27 cellular contexts compared by ENCODE assay signal in the genomic region with DNA sequence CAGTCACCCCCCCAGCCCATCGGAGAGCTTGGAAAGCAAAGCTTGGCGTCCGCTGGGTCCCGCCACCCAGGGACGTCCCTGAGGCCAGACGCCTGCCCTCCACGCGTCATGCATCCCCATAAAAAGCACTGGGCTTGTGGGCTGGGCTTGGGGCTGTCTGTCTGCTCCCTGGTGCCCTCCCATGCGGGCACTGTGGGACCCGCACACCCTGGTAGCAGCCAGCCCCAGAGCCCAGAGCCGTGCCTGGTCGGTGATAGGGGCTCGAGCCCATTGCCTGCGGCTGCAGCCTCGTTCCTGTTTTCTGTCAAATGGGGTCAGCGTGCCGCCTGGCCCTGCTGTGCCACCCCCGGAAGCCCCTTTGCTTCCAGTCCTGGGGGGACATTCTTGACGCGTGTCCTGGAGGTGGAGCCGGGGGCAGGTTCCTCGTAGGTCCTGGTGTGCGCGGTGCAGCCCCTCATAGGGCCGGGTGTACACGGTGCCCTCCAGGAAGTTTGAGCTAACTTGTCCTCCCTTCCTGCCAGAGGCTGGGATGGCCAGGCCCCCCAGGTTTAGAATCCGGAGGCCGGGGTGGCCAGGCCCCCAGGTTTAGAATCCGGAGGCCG. TPM values are rescaled to one million over a fixed set of nuclear protein-coding genes. Genes with fewer than 3 reads are reported as not detected.
DNase-seq lines count a peak whose midpoint lies in the region; ATAC-seq, FAIRE-seq and TF ChIP-seq lines count a peak whose summit lies in the region.
"Had no signal": no experiment of that assay in that cellular context is flagged by ENCODE, and none has a peak within 500 bp of the region (broad histone marks: within the 10 kb centered on the region; RNA-seq: fewer than 3 reads in every experiment).

No MANE protein-coding gene starts in this region.

- POLR2A ChIA-PET in HepG2 (lab: Yijun Ruan, JAX): interaction anchor here (1.1 kb wide), 1 partner anchor 16 kb away, joined by 3 read pairs; no protein-coding TSS in a partner anchor

- H3K4me1 ChIP-seq in HepG2 (ENCODE audit: insufficient read depth, low read length) (peaks cover 8% of the 10 kb centered on the region), right lobe of liver (peaks cover 0 to 12% (median 5%) of the 10 kb centered on the region in 4 donors), sigmoid colon (peaks cover 0 to 35% (median 27%) of the 10 kb centered on the region in 4 donors), prostate gland (replicated peaks) (no peaks in the 10 kb centered on the region)
- H3K4me1 ChIP-seq: HAP-1 had no signal

- no peaks in the 10 kb centered on the region for H3K27me3 ChIP-seq in HepG2 (ENCODE audit: control insufficient read depth in 1 of 2, insufficient read depth in 2 of 2, low read length in 2 of 2)
- no peaks in the 10 kb centered on the region for H3K27me3 ChIP-seq in right lobe of liver
- H3K27me3 ChIP-seq in sigmoid colon: no peaks in the 10 kb centered on the region
- no peaks in the 10 kb centered on the region for H3K27me3 ChIP-seq in prostate gland (replicated peaks; ENCODE audit: insufficient read depth)
- H3K27me3 ChIP-seq: BLaER1 treated with 17β-estradiol and CSF1 and Interleukin-3, amounts not matched to agents 10 nM and 100 nM had no signal

- H3K4me3 ChIP-seq in HepG2 (replicated peaks in 1 of 3; ENCODE audit: insufficient read depth in 1 of 3, low read depth in 2 of 3, low read length in 3 of 3): no peak overlapping the region
- no peak overlapping the region for H3K4me3 ChIP-seq in right lobe of liver
- H3K4me3 ChIP-seq in sigmoid colon: no peak overlapping the region
- H3K4me3 ChIP-seq in prostate gland: no peak overlapping the region
- H3K4me3 ChIP-seq: BLaER1 treated with 17β-estradiol and CSF1 and Interleukin-3, amounts not matched to agents 10 nM and 100 nM; GM23338; HAP-1 had no signal

- peaks cover 24% of the 10 kb centered on the region for H3K36me3 Mint-ChIP-seq in central memory CD8-positive, alpha-beta T cell (ENCODE audit: insufficient read depth)

- H3K9ac ChIP-seq in HepG2 (ENCODE audit: insufficient read depth, low read depth, low read length): no peak overlapping the region

- TF ChIP-seq CTCF in HepG2 (CRISPR knock-in tag; IDR thresholded peaks at IDR 0.05) (no peak), right lobe of liver (IDR thresholded peaks at IDR 0.05) (no peak), sigmoid colon (IDR thresholded peaks at IDR 0.05) (no peak), prostate gland (IDR thresholded peaks at IDR 0.05) (no peak)

- H3K27me3 Mint-ChIP-seq in central memory CD8-positive, alpha-beta T cell: no peaks in the 10 kb centered on the region
- H3K27me3 Mint-ChIP-seq: B cell; CD4-positive, alpha-beta T cell had no signal

- CTCF ChIA-PET in HepG2 (lab: Yijun Ruan, JAX; ENCODE audit: low intra/inter-chr PET ratio, low total read pairs): no interaction called here

- ATAC-seq in Right ventricle myocardium superior (ENCODE audit: poor library complexity) (peak; percentile 14), Right ventricle myocardium inferior (no peak), HepG2 (no peak), right lobe of liver (no peak)
- no peak for ATAC-seq in central memory CD8-positive, alpha-beta T cell (replicated peaks; ENCODE audit: extremely low read depth, poor library complexity, severe bottlenecking)
- ATAC-seq: GM23338 had no signal

- TF ChIP-seq POLR2A in HepG2 (IDR thresholded peaks at IDR 0.05; ENCODE audit: insufficient read depth in 1 of 2, low read depth in 2 of 2, low read length in 2 of 2) (no peak), right lobe of liver (IDR thresholded peaks at IDR 0.05) (no peak), sigmoid colon (IDR thresholded peaks at IDR 0.05) (no peak), prostate gland (IDR thresholded peaks at IDR 0.05) (no peak)

- BruUV-seq in HepG2 (replicated peaks; lab: Mats Ljungman, UMichigan): no TSS peak

- H3K4me1 Mint-ChIP-seq in central memory CD8-positive, alpha-beta T cell: peaks cover 24% of the 10 kb centered on the region
- H3K4me1 Mint-ChIP-seq: GM23338 had no signal

- FAIRE-seq in HepG2 (lab: Jason Lieb, UNC): no peak
- FAIRE-seq: A204.1, D721Med, GM12891, GM18507 had no signal

- H3K27ac Mint-ChIP-seq in central memory CD8-positive, alpha-beta T cell (ENCODE audit: low read depth): peak overlapping the region; percentile 55
- H3K27ac Mint-ChIP-seq: B cell; CD14-positive monocyte; CD4-positive, alpha-beta T cell; CD8-positive, alpha-beta memory T cell; GM23338; HFFc6 had no signal

- intact Hi-C loops in Right ventricle myocardium superior (cut with DNase I): no loop called here
- intact Hi-C loops in Right ventricle myocardium inferior (cut with DNase I): no loop called here
- intact Hi-C loops in HepG2 (cut with micrococcal nuclease; ENCODE audit: unreplicated experiment): no loop called here
- intact Hi-C loops in right lobe of liver (cut with DNase I): no loop called here
- intact Hi-C loops in sigmoid colon (cut with DNase I): no loop called here
- intact Hi-C loops in prostate gland (cut with DNase I): no loop called here

- H3K27ac ChIP-seq in HepG2 (ENCODE audit: extremely low read length, insufficient read depth, low read length) (no peak overlapping the region), right lobe of liver (no peak overlapping the region), sigmoid colon (no peak overlapping the region), prostate gland (no peak overlapping the region)
- H3K27ac ChIP-seq: 22Rv1 had no signal

- H3K36me3 ChIP-seq in HepG2 (replicated peaks in 1 of 2; ENCODE audit: control insufficient read depth in 1 of 2, insufficient read depth in 2 of 2, low read length in 2 of 2): peaks cover 16 to 50% of the 10 kb centered on the region in 2 experiments; a peak in 4 of 5 replicates
- H3K36me3 ChIP-seq in right lobe of liver: peaks cover 4 to 44% (median 20%) of the 10 kb centered on the region in 4 donors
- peaks cover 45 to 66% (median 53%) of the 10 kb centered on the region in 4 donors for H3K36me3 ChIP-seq in sigmoid colon
- peaks cover 5 to 21% of the 10 kb centered on the region in 2 donors for H3K36me3 ChIP-seq in prostate gland

- DNase-seq in Right ventricle myocardium superior (no peak), Right ventricle myocardium inferior (ENCODE audit: missing footprints) (no peak), HepG2 (ENCODE audit: low spot score) (no peak), right lobe of liver (no peak), sigmoid colon (peak; percentile 66), prostate gland (ENCODE audit: low spot score) (no peak), LoVo (ENCODE audit: low spot score) (no peak)
- DNase-seq in central memory CD8-positive, alpha-beta T cell (ENCODE audit: low spot score in 2 of 2): no peak
- DNase-seq: CD4-positive, alpha-beta T cell; DMS 273 treated with DMSO at 0.1 percent for 48 hours; DMS79; EL; GDM1; HFFc6 had no signal

- TF ChIP-seq RAD21 in HepG2 (CRISPR knock-in tag; IDR thresholded peaks at IDR 0.05): no peak

- no peak overlapping the region for H3K4me2 ChIP-seq in HepG2 (ENCODE audit: low read depth, low read length)
- H3K4me2 ChIP-seq: GM23338 had no signal

- no peaks in the 10 kb centered on the region for H3K9me3 Mint-ChIP-seq in central memory CD8-positive, alpha-beta T cell
- H3K9me3 Mint-ChIP-seq: CD14-positive monocyte; CD4-positive, alpha-beta T cell; CD8-positive, alpha-beta memory T cell; GM23338; HFFc6 had no signal

- no peak overlapping the region for H2AFZ ChIP-seq in HepG2 (ENCODE audit: low read length)
- H2AFZ ChIP-seq: GM23338 had no signal

- peaks cover 11% of the 10 kb centered on the region for H3K79me2 ChIP-seq in HepG2 (ENCODE audit: insufficient read depth, low read length)

- WGBS in HepG2 (ENCODE audit: low lambda C conversion rate): 97% methylated on average over 16 of the region's 30 CpGs
- 85% methylated on average over 5 of the region's 30 CpGs for WGBS in right lobe of liver (ENCODE audit: insufficient coverage, low coverage, low lambda C conversion rate, missing lambda C conversion rate)
- WGBS in sigmoid colon, 2 donors: 93 to 94% methylated on average over 30 of the region's 30 CpGs
- 85% methylated on average over 28 of the region's 30 CpGs for WGBS in prostate gland

- no peaks in the 10 kb centered on the region for H3K9me3 ChIP-seq in HepG2 (ENCODE audit: low read length)
- no peaks in the 10 kb centered on the region for H3K9me3 ChIP-seq in right lobe of liver
- H3K9me3 ChIP-seq in sigmoid colon: no peaks in the 10 kb centered on the region
- no peaks in the 10 kb centered on the region for H3K9me3 ChIP-seq in prostate gland
- H3K9me3 ChIP-seq: BLaER1 treated with 17β-estradiol and CSF1 and Interleukin-3, amounts not matched to agents 10 nM and 100 nM; HAP-1 had no signal

- H3K4me3 Mint-ChIP-seq in central memory CD8-positive, alpha-beta T cell: no peak overlapping the region
- H3K4me3 Mint-ChIP-seq: B cell; CD14-positive monocyte; CD4-positive, alpha-beta T cell; CD8-positive, alpha-beta memory T cell; GM23338; HFFc6 had no signal

- TF ChIP-seq EP300 in HepG2 (IDR thresholded peaks at IDR 0.05; ENCODE audit: low read depth in 2 of 2, low read length in 2 of 2): no peak
- TF ChIP-seq EP300 in HepG2 (CRISPR knock-in tag; IDR thresholded peaks at IDR 0.05; ENCODE audit: borderline replicate concordance): no peak
- TF ChIP-seq EP300 in sigmoid colon (IDR thresholded peaks at IDR 0.05): no peak

- H4K20me1 ChIP-seq in HepG2 (ENCODE audit: insufficient read depth, low read length): peaks cover 16% of the 10 kb centered on the region; the same call in 1 of the 2 replicates

- in situ Hi-C loops in HepG2 (cut with HindIII; ENCODE audit: extremely low pct_ligation_motif_present, low pct_unique_long_range_greater_than_20kb): no loop called here

RNA-seq across cellular contexts. Expression of gene GZMM, which starts 4.3 kb away (rescaled TPM):
- 0.32 TPM for total RNA-seq in Right ventricle myocardium superior
- not detected for total RNA-seq in Right ventricle myocardium inferior
- not detected in 2 replicates for total RNA-seq in HepG2 (2016; rRNA removed; fragmentation: Illumina TruSeq; extraction: Trizol)
- not detected in 2 replicates for total RNA-seq in HepG2 (2016; cell fraction: cytosol; rRNA removed; fragmentation: Illumina TruSeq; extraction: Trizol; ENCODE audit: low read depth)
- total RNA-seq in HepG2 (2016; cell fraction: insoluble cytoplasmic fraction; rRNA removed; fragmentation: Illumina TruSeq; extraction: Trizol): not detected in 2 replicates
- total RNA-seq in HepG2 (2016; cell fraction: membrane; rRNA removed; fragmentation: Illumina TruSeq; extraction: Trizol): not detected in 2 replicates
- not detected in 2 replicates for total RNA-seq in HepG2 (2016; cell fraction: nucleus; rRNA removed; fragmentation: Illumina TruSeq; extraction: Trizol)
- 0.07 TPM in 1 of 2 replicates, not detected in the other for polyA plus RNA-seq in HepG2 (2011; rRNA removed)
- polyA plus RNA-seq in HepG2 (2011; cell fraction: cytosol; rRNA removed): 0.13 TPM in 1 of 2 replicates, not detected in the other
- 0.50 and 0.71 TPM in 2 replicates for polyA plus RNA-seq in HepG2 (2011; cell fraction: nucleus; rRNA removed)
- polyA plus RNA-seq in HepG2 (2012): 0.16 TPM in 1 of 2 replicates, not detected in the other
- polyA plus RNA-seq in HepG2 (2016; cell fraction: cytosol; fragmentation: Illumina TruSeq; extraction: Trizol; ENCODE audit: low read depth): not detected in 2 replicates
- polyA plus RNA-seq in HepG2 (2016; cell fraction: insoluble cytoplasmic fraction; fragmentation: Illumina TruSeq; extraction: Trizol; ENCODE audit: low read depth): not detected in 2 replicates
- polyA plus RNA-seq in HepG2 (2016; cell fraction: membrane; fragmentation: Illumina TruSeq; extraction: Trizol; ENCODE audit: low read depth): not detected in 2 replicates
- not detected in 2 replicates for polyA plus RNA-seq in HepG2 (2016; cell fraction: nucleus; fragmentation: Illumina TruSeq; extraction: Trizol; ENCODE audit: insufficient read depth, low read depth)
- not detected in 2 replicates for polyA minus RNA-seq in HepG2 (2011; rRNA and poly(A)+ RNA removed; ENCODE audit: low replicate concordance)
- polyA minus RNA-seq in HepG2 (2011; cell fraction: cytosol; rRNA and poly(A)+ RNA removed): not detected in 2 replicates
- not detected in 2 replicates for polyA minus RNA-seq in HepG2 (2011; cell fraction: nucleus; rRNA and poly(A)+ RNA removed)
- under 1 TPM in 3 of 6 experiments, not detected in 3; 0.59 to 0.95 (median 0.74) TPM for total RNA-seq in right lobe of liver
- under 1 TPM in 1 of 4 donors, not detected in 3; 0.49 TPM for total RNA-seq in sigmoid colon
- polyA plus RNA-seq in sigmoid colon: 10 to 100 TPM in 1 of 3 donors, not detected in 2; 11.2 TPM
- total RNA-seq in prostate gland: under 1 TPM in 1 of 2 donors, not detected in 1; 0.68 TPM
- total RNA-seq: B cell, GM23338, H4 had no signal
- polyA plus RNA-seq: AG04450 had no signal

RNA-seq across cellular contexts. Expression of gene CDC34, which starts 8.0 kb away (rescaled TPM):
- 86.3 TPM for total RNA-seq in Right ventricle myocardium superior
- total RNA-seq in Right ventricle myocardium inferior: 109 TPM
- 119 and 138 TPM in 2 replicates for total RNA-seq in HepG2 (2016; rRNA removed; fragmentation: Illumina TruSeq; extraction: Trizol)
- total RNA-seq in HepG2 (2016; cell fraction: cytosol; rRNA removed; fragmentation: Illumina TruSeq; extraction: Trizol; ENCODE audit: low read depth): 181 and 194 TPM in 2 replicates
- 104 and 144 TPM in 2 replicates for total RNA-seq in HepG2 (2016; cell fraction: insoluble cytoplasmic fraction; rRNA removed; fragmentation: Illumina TruSeq; extraction: Trizol)
- 198 and 240 TPM in 2 replicates for total RNA-seq in HepG2 (2016; cell fraction: membrane; rRNA removed; fragmentation: Illumina TruSeq; extraction: Trizol)
- 59.6 and 65.5 TPM in 2 replicates for total RNA-seq in HepG2 (2016; cell fraction: nucleus; rRNA removed; fragmentation: Illumina TruSeq; extraction: Trizol)
- polyA plus RNA-seq in HepG2 (2011; rRNA removed): 140 and 150 TPM in 2 replicates
- polyA plus RNA-seq in HepG2 (2011; cell fraction: cytosol; rRNA removed): 102 and 147 TPM in 2 replicates
- 121 and 122 TPM in 2 replicates for polyA plus RNA-seq in HepG2 (2011; cell fraction: nucleus; rRNA removed)
- 90.8 and 101 TPM in 2 replicates for polyA plus RNA-seq in HepG2 (2012)
- polyA plus RNA-seq in HepG2 (2016; cell fraction: cytosol; fragmentation: Illumina TruSeq; extraction: Trizol; ENCODE audit: low read depth): 157 and 191 TPM in 2 replicates
- 118 and 140 TPM in 2 replicates for polyA plus RNA-seq in HepG2 (2016; cell fraction: insoluble cytoplasmic fraction; fragmentation: Illumina TruSeq; extraction: Trizol; ENCODE audit: low read depth)
- polyA plus RNA-seq in HepG2 (2016; cell fraction: membrane; fragmentation: Illumina TruSeq; extraction: Trizol; ENCODE audit: low read depth): 153 and 184 TPM in 2 replicates
- polyA plus RNA-seq in HepG2 (2016; cell fraction: nucleus; fragmentation: Illumina TruSeq; extraction: Trizol; ENCODE audit: insufficient read depth, low read depth): 130 and 138 TPM in 2 replicates
- polyA minus RNA-seq in HepG2 (2011; rRNA and poly(A)+ RNA removed; ENCODE audit: low replicate concordance): 60.5 and 88.3 TPM in 2 replicates
- polyA minus RNA-seq in HepG2 (2011; cell fraction: cytosol; rRNA and poly(A)+ RNA removed): 42.1 and 46.2 TPM in 2 replicates
- 19.1 and 22.1 TPM in 2 replicates for polyA minus RNA-seq in HepG2 (2011; cell fraction: nucleus; rRNA and poly(A)+ RNA removed)
- 10 to 100 TPM; 44.8 to 81.8 (median 49.5) TPM for total RNA-seq in right lobe of liver
- total RNA-seq in sigmoid colon: 100 to 1,000 TPM in 2 of 4 donors, 10 to 100 TPM in 2; 74.9 to 152 (median 95.1) TPM
- polyA plus RNA-seq in sigmoid colon: 100 to 1,000 TPM in 1 of 3 donors, 10 to 100 TPM in 2; 79.2 to 110 (median 96.7) TPM
- total RNA-seq in prostate gland: 100 to 1,000 TPM in 1 of 2 donors, 10 to 100 TPM in 1; 93.4 to 159 TPM

RNA-seq across cellular contexts. Expression of gene TPGS1, which starts 32.2 kb away (rescaled TPM):
- total RNA-seq in Right ventricle myocardium superior (10.8 TPM), Right ventricle myocardium inferior (10.3 TPM), HepG2 (2016; rRNA removed; fragmentation: Illumina TruSeq; extraction: Trizol) (4.2 and 6.2 TPM in 2 replicates), right lobe of liver (10 to 100 TPM in 3 of 6 experiments, 1 to 10 TPM in 3; 8.2 to 42.2 (median 10.3) TPM), sigmoid colon (10 to 100 TPM; 36.3 to 78.8 (median 46.6) TPM), prostate gland (10 to 100 TPM; 90.0 to 94.9 TPM)
- total RNA-seq in HepG2 (2016; cell fraction: cytosol; rRNA removed; fragmentation: Illumina TruSeq; extraction: Trizol; ENCODE audit: low read depth): 4.1 and 5.0 TPM in 2 replicates
- 3.9 and 5.0 TPM in 2 replicates for total RNA-seq in HepG2 (2016; cell fraction: insoluble cytoplasmic fraction; rRNA removed; fragmentation: Illumina TruSeq; extraction: Trizol)
- 4.2 and 4.9 TPM in 2 replicates for total RNA-seq in HepG2 (2016; cell fraction: membrane; rRNA removed; fragmentation: Illumina TruSeq; extraction: Trizol)
- 2.4 and 3.4 TPM in 2 replicates for total RNA-seq in HepG2 (2016; cell fraction: nucleus; rRNA removed; fragmentation: Illumina TruSeq; extraction: Trizol)
- polyA plus RNA-seq in HepG2 (2011; rRNA removed) (1.1 and 2.0 TPM in 2 replicates), sigmoid colon (10 to 100 TPM; 14.3 to 23.6 (median 20.4) TPM)
- polyA plus RNA-seq in HepG2 (2011; cell fraction: cytosol; rRNA removed): 1.7 and 4.3 TPM in 2 replicates
- polyA plus RNA-seq in HepG2 (2011; cell fraction: nucleus; rRNA removed): 3.3 and 3.7 TPM in 2 replicates
- polyA plus RNA-seq in HepG2 (2012): 1.0 and 2.2 TPM in 2 replicates
- polyA plus RNA-seq in HepG2 (2016; cell fraction: cytosol; fragmentation: Illumina TruSeq; extraction: Trizol; ENCODE audit: low read depth): 2.0 and 2.2 TPM in 2 replicates
- 3.3 and 4.8 TPM in 2 replicates for polyA plus RNA-seq in HepG2 (2016; cell fraction: insoluble cytoplasmic fraction; fragmentation: Illumina TruSeq; extraction: Trizol; ENCODE audit: low read depth)
- polyA plus RNA-seq in HepG2 (2016; cell fraction: membrane; fragmentation: Illumina TruSeq; extraction: Trizol; ENCODE audit: low read depth): 2.0 and 2.2 TPM in 2 replicates
- 3.1 and 4.1 TPM in 2 replicates for polyA plus RNA-seq in HepG2 (2016; cell fraction: nucleus; fragmentation: Illumina TruSeq; extraction: Trizol; ENCODE audit: insufficient read depth, low read depth)
- polyA minus RNA-seq in HepG2 (2011; rRNA and poly(A)+ RNA removed; ENCODE audit: low replicate concordance): 2.3 and 2.8 TPM in 2 replicates
- 1.4 and 1.8 TPM in 2 replicates for polyA minus RNA-seq in HepG2 (2011; cell fraction: cytosol; rRNA and poly(A)+ RNA removed)
- polyA minus RNA-seq in HepG2 (2011; cell fraction: nucleus; rRNA and poly(A)+ RNA removed): 2.1 and 2.3 TPM in 2 replicates

RNA-seq across cellular contexts. Expression of gene BSG, which starts 32.9 kb away (rescaled TPM):
- total RNA-seq in Right ventricle myocardium superior (1,928 TPM), Right ventricle myocardium inferior (1,651 TPM), HepG2 (2016; rRNA removed; fragmentation: Illumina TruSeq; extraction: Trizol) (136 and 309 TPM in 2 replicates), right lobe of liver (100 to 1,000 TPM in 4 of 6 experiments, 10 to 100 TPM in 2; 88.6 to 369 (median 124) TPM), sigmoid colon (100 to 1,000 TPM; 423 to 500 (median 482) TPM), prostate gland (1,000 to 10,000 TPM in 1 of 2 donors, 100 to 1,000 TPM in 1; 557 to 1,261 TPM)
- 81.8 and 84.4 TPM in 2 replicates for total RNA-seq in HepG2 (2016; cell fraction: cytosol; rRNA removed; fragmentation: Illumina TruSeq; extraction: Trizol; ENCODE audit: low read depth)
- 114 and 317 TPM in 2 replicates for total RNA-seq in HepG2 (2016; cell fraction: insoluble cytoplasmic fraction; rRNA removed; fragmentation: Illumina TruSeq; extraction: Trizol)
- 96.0 and 109 TPM in 2 replicates for total RNA-seq in HepG2 (2016; cell fraction: membrane; rRNA removed; fragmentation: Illumina TruSeq; extraction: Trizol)
- total RNA-seq in HepG2 (2016; cell fraction: nucleus; rRNA removed; fragmentation: Illumina TruSeq; extraction: Trizol): 271 and 340 TPM in 2 replicates
- polyA plus RNA-seq in HepG2 (2011; rRNA removed) (754 and 1,057 TPM in 2 replicates), sigmoid colon (100 to 1,000 TPM; 218 to 715 (median 309) TPM)
- polyA plus RNA-seq in HepG2 (2011; cell fraction: cytosol; rRNA removed): 595 and 749 TPM in 2 replicates
- polyA plus RNA-seq in HepG2 (2011; cell fraction: nucleus; rRNA removed): 561 and 615 TPM in 2 replicates
- 926 and 933 TPM in 2 replicates for polyA plus RNA-seq in HepG2 (2012)
- polyA plus RNA-seq in HepG2 (2016; cell fraction: cytosol; fragmentation: Illumina TruSeq; extraction: Trizol; ENCODE audit: low read depth): 148 and 149 TPM in 2 replicates
- polyA plus RNA-seq in HepG2 (2016; cell fraction: insoluble cytoplasmic fraction; fragmentation: Illumina TruSeq; extraction: Trizol; ENCODE audit: low read depth): 179 and 219 TPM in 2 replicates
- polyA plus RNA-seq in HepG2 (2016; cell fraction: membrane; fragmentation: Illumina TruSeq; extraction: Trizol; ENCODE audit: low read depth): 152 and 167 TPM in 2 replicates
- polyA plus RNA-seq in HepG2 (2016; cell fraction: nucleus; fragmentation: Illumina TruSeq; extraction: Trizol; ENCODE audit: insufficient read depth, low read depth): 760 and 837 TPM in 2 replicates
- 426 and 707 TPM in 2 replicates for polyA minus RNA-seq in HepG2 (2011; rRNA and poly(A)+ RNA removed; ENCODE audit: low replicate concordance)
- 369 and 454 TPM in 2 replicates for polyA minus RNA-seq in HepG2 (2011; cell fraction: cytosol; rRNA and poly(A)+ RNA removed)
- polyA minus RNA-seq in HepG2 (2011; cell fraction: nucleus; rRNA and poly(A)+ RNA removed): 97.1 and 115 TPM in 2 replicates

RNA-seq across cellular contexts. Expression of gene MADCAM1, which starts 43.2 kb away (rescaled TPM):
- 0.24 TPM for total RNA-seq in Right ventricle myocardium superior
- total RNA-seq in Right ventricle myocardium inferior: 0.19 TPM
- total RNA-seq in HepG2 (2016; rRNA removed; fragmentation: Illumina TruSeq; extraction: Trizol): 0.21 and 0.33 TPM in 2 replicates
- total RNA-seq in HepG2 (2016; cell fraction: cytosol; rRNA removed; fragmentation: Illumina TruSeq; extraction: Trizol; ENCODE audit: low read depth): 0.30 and 0.44 TPM in 2 replicates
- 0.30 TPM in 1 of 2 replicates, not detected in the other for total RNA-seq in HepG2 (2016; cell fraction: insoluble cytoplasmic fraction; rRNA removed; fragmentation: Illumina TruSeq; extraction: Trizol)
- 0.37 and 0.45 TPM in 2 replicates for total RNA-seq in HepG2 (2016; cell fraction: membrane; rRNA removed; fragmentation: Illumina TruSeq; extraction: Trizol)
- total RNA-seq in HepG2 (2016; cell fraction: nucleus; rRNA removed; fragmentation: Illumina TruSeq; extraction: Trizol): 0.22 TPM in 1 of 2 replicates, not detected in the other
- 0.29 and 0.39 TPM in 2 replicates for polyA plus RNA-seq in HepG2 (2011; rRNA removed)
- polyA plus RNA-seq in HepG2 (2011; cell fraction: cytosol; rRNA removed): 0.42 and 0.60 TPM in 2 replicates
- polyA plus RNA-seq in HepG2 (2011; cell fraction: nucleus; rRNA removed): 1.9 and 2.3 TPM in 2 replicates
- polyA plus RNA-seq in HepG2 (2012): 1.7 and 2.3 TPM in 2 replicates
- 0.62 and 0.89 TPM in 2 replicates for polyA plus RNA-seq in HepG2 (2016; cell fraction: cytosol; fragmentation: Illumina TruSeq; extraction: Trizol; ENCODE audit: low read depth)
- 0.33 and 0.51 TPM in 2 replicates for polyA plus RNA-seq in HepG2 (2016; cell fraction: insoluble cytoplasmic fraction; fragmentation: Illumina TruSeq; extraction: Trizol; ENCODE audit: low read depth)
- polyA plus RNA-seq in HepG2 (2016; cell fraction: membrane; fragmentation: Illumina TruSeq; extraction: Trizol; ENCODE audit: low read depth): 0.74 and 0.99 TPM in 2 replicates
- 0.89 and 1.4 TPM in 2 replicates for polyA plus RNA-seq in HepG2 (2016; cell fraction: nucleus; fragmentation: Illumina TruSeq; extraction: Trizol; ENCODE audit: insufficient read depth, low read depth)
- polyA minus RNA-seq in HepG2 (2011; rRNA and poly(A)+ RNA removed; ENCODE audit: low replicate concordance): 1.1 TPM in 1 of 2 replicates, not detected in the other
- polyA minus RNA-seq in HepG2 (2011; cell fraction: cytosol; rRNA and poly(A)+ RNA removed): 0.62 and 0.89 TPM in 2 replicates
- 0.26 and 0.75 TPM in 2 replicates for polyA minus RNA-seq in HepG2 (2011; cell fraction: nucleus; rRNA and poly(A)+ RNA removed)
- total RNA-seq in right lobe of liver: under 1 TPM; 0.11 to 0.69 (median 0.31) TPM
- total RNA-seq in sigmoid colon: under 1 TPM in 3 of 4 donors, not detected in 1; 0.16 to 0.55 (median 0.27) TPM
- polyA plus RNA-seq in sigmoid colon: 1 to 10 TPM in 1 of 3 donors, under 1 TPM in 2; 0.46 to 6.3 (median 0.60) TPM
- total RNA-seq in prostate gland: under 1 TPM; 0.80 to 0.91 TPM
- total RNA-seq: H4 had no signal
- polyA plus RNA-seq: AG04450, CD14-positive monocyte had no signal
